ENCODE assay signal across 19 cellular contexts in the genomic region with DNA sequence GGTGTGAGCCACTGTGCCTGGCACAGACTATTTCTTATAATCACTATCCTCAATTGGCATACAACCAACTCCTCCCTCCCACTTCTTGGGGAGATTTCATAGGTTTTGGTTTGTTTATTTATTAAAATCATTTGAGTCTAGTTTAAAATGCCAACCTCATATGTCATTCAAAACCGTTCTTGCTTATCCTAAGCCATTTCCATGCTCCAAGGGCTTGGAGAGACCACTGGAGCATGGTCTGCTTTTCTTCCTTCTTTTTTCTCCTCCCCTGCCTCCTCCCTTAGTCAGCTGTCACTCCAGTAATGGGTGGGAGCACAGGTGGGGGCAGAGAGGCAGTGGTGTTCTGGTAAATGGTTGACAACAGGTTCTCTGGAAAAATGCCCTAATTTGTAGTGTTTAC. TPM values are rescaled to one million over a fixed set of nuclear protein-coding genes. Genes with fewer than 3 reads are reported as not detected.
"Had no signal": no experiment of that assay in that cellular context is flagged by ENCODE, and none has a peak within 500 bp of the region (broad histone marks: within the 10 kb centered on the region; RNA-seq: fewer than 3 reads in every experiment).

No MANE protein-coding gene starts in this region.

- DNase-seq: IMR-90, Karpas-422, KG1, MM.1S, NCI-H1092 treated with DMSO at 0.1 percent for 48 hours, NCI-H1436, NCI-H187, NCI-H2029, NCI-H2081 treated with DMSO at 0.1 percent for 48 hours, NCI-H226, NCI-H446, NCI-H510A, Right ventricle myocardium superior, RPMI8226, SIG-M5 had no signal

- H3K4me3 ChIP-seq: SJSA1, SK-N-MC had no signal

- H3K27ac ChIP-seq: SJSA1, SK-N-MC had no signal

- H3K4me1 ChIP-seq: SJSA1 had no signal

- H3K9me3 ChIP-seq: SJSA1 had no signal

- H3K27me3 ChIP-seq: SJSA1 had no signal

RNA-seq across cellular contexts. Expression of a gene that starts 20.4 kb away (rescaled TPM):
- total RNA-seq: HT-29; T-helper 1 cell treated with Interleukin-12 subunit alpha and Interleukin-12 subunit beta and Interleukin-4 antibody, amounts not matched to agents 30 ng/mL and 1 ng/mL, for 36 hours had no signal

RNA-seq across cellular contexts. Expression of a gene that starts 41.8 kb away (rescaled TPM):
- total RNA-seq: HT-29; IMR-90; Right ventricle myocardium superior; SJSA1; T-helper 1 cell treated with Interleukin-12 subunit alpha and Interleukin-12 subunit beta and Interleukin-4 antibody, amounts not matched to agents 30 ng/mL and 1 ng/mL, for 36 hours had no signal
